30 cellular contexts compared by ENCODE assay signal in the genomic region with DNA sequence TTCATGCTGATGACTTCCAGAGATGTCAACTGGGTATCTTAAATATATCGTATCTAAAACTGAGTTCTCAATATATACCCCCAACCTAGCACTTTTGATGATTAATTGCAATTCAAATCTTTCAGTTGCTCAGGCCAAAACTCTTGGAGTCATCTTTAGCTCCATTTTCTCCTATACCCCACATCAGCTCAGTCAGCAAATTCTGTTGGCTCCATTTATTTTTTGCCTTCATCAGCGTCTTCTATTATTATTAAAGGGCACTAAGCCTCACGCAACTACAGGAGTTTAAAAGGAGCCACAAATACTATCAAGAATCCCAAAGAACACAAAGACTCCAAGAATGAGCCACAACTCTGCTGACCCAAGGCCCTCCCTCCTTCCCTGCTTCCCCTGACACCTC.
"Had no signal": no experiment of that assay in that cellular context is flagged by ENCODE, and none has a peak within 500 bp of the region (broad histone marks: within the 10 kb centered on the region; RNA-seq: fewer than 3 reads in every experiment).

No MANE protein-coding gene starts in this region.

- H3K27me3 Mint-ChIP-seq: progenitor cell of endocrine pancreas; stimulated activated naive CD8-positive, alpha-beta T cell treated with anti-CD3 and anti-CD28 coated beads, Interleukin-15, Interleukin-2, amounts not matched to agents 100 ng/mL and 50 ng/mL, for 24 hours; type B pancreatic cell had no signal

- H3K27ac ChIP-seq: ovary, parathyroid adenoma, psoas muscle, right lobe of liver, sigmoid colon, stomach, suprapubic skin, testis, tibial artery, transverse colon, upper lobe of right lung, uterus had no signal

- DNase-seq: naive thymus-derived CD4-positive, alpha-beta T cell; natural killer cell; nephron progenitor cell; occipital lobe; ovary; posterior cingulate gyrus; psoas muscle; right cardiac atrium; right lobe of liver; sigmoid colon; small intestine; stimulated activated CD4-positive, alpha-beta T cell treated with anti-CD3 and anti-CD28 coated beads, Interleukin-15, amount 100 ng/mL, for 24 hours; stimulated activated CD4-positive, alpha-beta T cell treated with anti-CD3 and anti-CD28 coated beads, Interleukin-2, amount 100 ng/mL, for 24 hours; stimulated activated CD4-positive, alpha-beta T cell treated with anti-CD3 and anti-CD28 coated beads, Interleukin-2, amount 100 ng/mL, for 48 hours; stimulated activated CD4-positive, alpha-beta T cell treated with anti-CD3 and anti-CD28 coated beads, Interleukin-4, amount 100 ng/mL, for 24 hours; stimulated activated naive B cell treated with anti-CD40 and anti-IgM and Interleukin-4, amounts not matched to agents 10 μg/mL and 1 μg/mL and 100 μg/mL, for 72 hours; stimulated activated naive CD4-positive, alpha-beta T cell treated with Interleukin-2 at 50 U/mL for 16 hours; stomach; testis; tibial artery; transverse colon; upper lobe of right lung; uterus had no signal

- H3K27ac Mint-ChIP-seq: naive thymus-derived CD4-positive, alpha-beta T cell; natural killer cell; nephron progenitor cell; progenitor cell of endocrine pancreas; stimulated activated effector memory CD8-positive, alpha-beta T cell treated with anti-CD3 and anti-CD28 coated beads, Interleukin-12 subunit alpha, Interleukin-12 subunit beta, amount 100 ng/mL, for 72 hours; stimulated activated naive B cell treated with anti-CD40 and anti-IgM and Interleukin-4, amounts not matched to agents 10 μg/mL and 1 μg/mL and 100 μg/mL, for 72 hours; stimulated activated naive CD8-positive, alpha-beta T cell treated with anti-CD3 and anti-CD28 coated beads, Interleukin-15, Interleukin-2, amounts not matched to agents 100 ng/mL and 50 ng/mL, for 24 hours; type B pancreatic cell had no signal

- H3K27me3 ChIP-seq: ovary, right lobe of liver, sigmoid colon, stomach, suprapubic skin, testis, tibial artery, transverse colon, upper lobe of right lung, uterus had no signal

- ATAC-seq: naive thymus-derived CD4-positive, alpha-beta T cell; natural killer cell; psoas muscle; right cardiac atrium; stimulated activated effector memory CD8-positive, alpha-beta T cell treated with anti-CD3 and anti-CD28 coated beads, Interleukin-12 subunit alpha, Interleukin-12 subunit beta, amount 100 ng/mL, for 72 hours; stimulated activated naive B cell treated with anti-CD40 and anti-IgM and Interleukin-4, amounts not matched to agents 10 μg/mL and 1 μg/mL and 100 μg/mL, for 72 hours; upper lobe of right lung had no signal

- H3K9me3 ChIP-seq: ovary, psoas muscle, right lobe of liver, sigmoid colon, stomach, suprapubic skin, testis, tibial artery, transverse colon, upper lobe of right lung, uterus had no signal

- H3K4me1 Mint-ChIP-seq: nephron progenitor cell; neural crest cell; stimulated activated effector memory CD8-positive, alpha-beta T cell treated with anti-CD3 and anti-CD28 coated beads, Interleukin-12 subunit alpha, Interleukin-12 subunit beta, amount 100 ng/mL, for 72 hours; stimulated activated naive B cell treated with anti-CD40 and anti-IgM and Interleukin-4, amounts not matched to agents 10 μg/mL and 1 μg/mL and 100 μg/mL, for 72 hours had no signal

- H3K36me3 ChIP-seq: ovary, right lobe of liver, sigmoid colon, stomach, suprapubic skin, tibial artery, transverse colon, upper lobe of right lung, uterus had no signal

- H3K9me3 Mint-ChIP-seq: naive thymus-derived CD4-positive, alpha-beta T cell; natural killer cell; nephron progenitor cell; neural crest cell; stimulated activated effector memory CD8-positive, alpha-beta T cell treated with anti-CD3 and anti-CD28 coated beads, Interleukin-12 subunit alpha, Interleukin-12 subunit beta, amount 100 ng/mL, for 72 hours; stimulated activated naive B cell treated with anti-CD40 and anti-IgM and Interleukin-4, amounts not matched to agents 10 μg/mL and 1 μg/mL and 100 μg/mL, for 72 hours; type B pancreatic cell had no signal

- H3K4me1 ChIP-seq: parathyroid adenoma, psoas muscle, right lobe of liver, stomach, suprapubic skin, testis, tibial artery, transverse colon, uterus had no signal

- H3K4me3 ChIP-seq: ovary, psoas muscle, right lobe of liver, sigmoid colon, stomach, suprapubic skin, testis, tibial artery, transverse colon, upper lobe of right lung, uterus had no signal

- H3K36me3 Mint-ChIP-seq: naive thymus-derived CD4-positive, alpha-beta T cell; natural killer cell; stimulated activated effector memory CD8-positive, alpha-beta T cell treated with anti-CD3 and anti-CD28 coated beads, Interleukin-12 subunit alpha, Interleukin-12 subunit beta, amount 100 ng/mL, for 72 hours; stimulated activated naive B cell treated with anti-CD40 and anti-IgM and Interleukin-4, amounts not matched to agents 10 μg/mL and 1 μg/mL and 100 μg/mL, for 72 hours; type B pancreatic cell had no signal

- H3K4me3 Mint-ChIP-seq: naive thymus-derived CD4-positive, alpha-beta T cell; natural killer cell; nephron progenitor cell; neural crest cell; stimulated activated effector memory CD8-positive, alpha-beta T cell treated with anti-CD3 and anti-CD28 coated beads, Interleukin-12 subunit alpha, Interleukin-12 subunit beta, amount 100 ng/mL, for 72 hours; stimulated activated naive B cell treated with anti-CD40 and anti-IgM and Interleukin-4, amounts not matched to agents 10 μg/mL and 1 μg/mL and 100 μg/mL, for 72 hours; stimulated activated naive CD8-positive, alpha-beta T cell treated with anti-CD3 and anti-CD28 coated beads, Interleukin-15, Interleukin-2, amounts not matched to agents 100 ng/mL and 50 ng/mL, for 24 hours; type B pancreatic cell had no signal
